In the genomic region with DNA sequence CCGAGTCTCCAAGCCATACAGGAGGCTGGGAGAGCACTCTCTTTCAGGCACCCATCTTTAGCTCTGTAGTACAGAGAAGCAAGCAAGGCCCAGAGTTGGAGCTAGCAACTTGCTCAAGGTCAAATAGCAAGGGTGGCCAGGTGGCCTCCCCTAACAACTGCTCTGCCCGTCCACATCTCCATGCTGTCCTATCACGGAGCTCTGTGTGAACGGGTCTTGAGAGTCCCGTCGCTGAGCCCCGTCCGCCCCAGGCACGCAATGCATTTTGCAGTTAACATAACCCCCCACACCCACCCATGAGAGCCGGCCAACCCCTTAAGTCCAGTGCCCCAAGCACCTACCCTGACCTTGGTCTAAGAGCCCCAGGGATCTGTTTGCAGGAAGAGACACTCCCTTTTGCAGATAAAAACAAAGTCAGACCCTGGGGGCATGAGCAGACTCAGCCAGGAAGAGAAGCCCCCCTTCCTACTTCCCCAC, we compare ENCODE assay signal across 8 cellular contexts. TPM values are rescaled to one million over a fixed set of nuclear protein-coding genes. Genes with fewer than 3 reads are reported as not detected.
DNase-seq lines count a peak whose midpoint lies in the region; ATAC-seq and TF ChIP-seq lines count a peak whose summit lies in the region.

No MANE protein-coding gene starts in this region.

- H3K4me1 Mint-ChIP-seq in endodermal cell = peaks cover 22% of the 10 kb centered on the region

- H3K79me2 ChIP-seq in PC-9 (ENCODE audit: low read depth) = peaks cover 49% of the 10 kb centered on the region

- no peaks in the 10 kb centered on the region for H3K9me3 ChIP-seq in PC-9 (ENCODE audit: insufficient read depth, low read depth)
- no peaks in the 10 kb centered on the region for H3K9me3 ChIP-seq in endodermal cell (ENCODE audit: control insufficient read depth, low read length)
- H3K9me3 ChIP-seq in neuronal stem cell (replicated peaks in 1 of 2; ENCODE audit: control insufficient read depth in 2 of 2, insufficient read depth in 1 of 2, low read depth in 1 of 2, low read length in 2 of 2) = no peaks in the 10 kb centered on the region

- peaks cover 23% of the 10 kb centered on the region for H3K79me1 ChIP-seq in neuronal stem cell (ENCODE audit: low read depth, low read length)

- peak overlapping the region; percentile 99 for H3K4me3 ChIP-seq in PC-9
- H3K4me3 ChIP-seq in endodermal cell (ENCODE audit: low read length) = peak overlapping the region; percentile 99
- H3K4me3 ChIP-seq in neuronal stem cell (ENCODE audit: low read length in 2 of 2) = peak overlapping the region; percentile 90 to 92

- H3K9ac ChIP-seq in endodermal cell (ENCODE audit: extremely low read depth, low read length, poor library complexity, severe bottlenecking) (peak overlapping the region; percentile 100), neuronal stem cell (ENCODE audit: low read depth, low read length, poor library complexity) (peak overlapping the region; percentile 92)

- H2AFZ ChIP-seq in PC-9 = no peak overlapping the region
- peak overlapping the region; percentile 90 for H2AFZ ChIP-seq in neuronal stem cell (ENCODE audit: low read length)

- POLR2A ChIA-PET in PC-9 (lab: Charles Lee; ENCODE audit: unreplicated experiment) = interaction anchor here (0.5 to 0.6 kb wide), 3 partner anchors 72 to 146 kb away, joined by 3 to 11 read pairs (median 5); no protein-coding TSS in a partner anchor

- ATAC-seq in GM19035 (IDR thresholded peaks at IDR 0.05; ENCODE audit: unreplicated experiment) (no peak), GM21360 (IDR thresholded peaks at IDR 0.05; ENCODE audit: unreplicated experiment) (no peak)

- H3K18ac ChIP-seq in neuronal stem cell (ENCODE audit: low read length) = peak overlapping the region; percentile 99

- H2BK5ac ChIP-seq in neuronal stem cell (ENCODE audit: low read length) = no peak overlapping the region

- peak overlapping the region; percentile 96 for H3K4me3 Mint-ChIP-seq in endodermal cell

- H3K4ac ChIP-seq in neuronal stem cell (ENCODE audit: low read length) = no peak overlapping the region

- TF ChIP-seq CTCF in GM10266 (IDR thresholded peaks at IDR 0.05; ENCODE audit: control insufficient read depth, insufficient read depth, low read depth, missing control alignments) (no peak), PC-9 (conservative IDR thresholded peaks at IDR 0.05) (no peak), endodermal cell (conservative IDR thresholded peaks at IDR 0.05) (no peak)

- peaks cover 32% of the 10 kb centered on the region for H4K20me1 ChIP-seq in PC-9 (ENCODE audit: insufficient read depth)

- peaks cover 21% of the 10 kb centered on the region for H3K36me3 Mint-ChIP-seq in endodermal cell (ENCODE audit: low read depth)

- no peaks in the 10 kb centered on the region for H3K9me2 ChIP-seq in PC-9 (ENCODE audit: insufficient read depth)

- intact Hi-C loops in PC-9 (cut with micrococcal nuclease; ENCODE audit: unreplicated experiment) = loop anchor here (5.0 to 10.0 kb wide), 2 partner anchors 287 to 469 kb away; partner anchors contain the start of gene UIMC1

- peak overlapping the region; percentile 79 for H3K27ac ChIP-seq in PC-9
- H3K27ac ChIP-seq in endodermal cell (ENCODE audit: low read depth, low read length) = peak overlapping the region; percentile 100
- no peak overlapping the region for H3K27ac ChIP-seq in neuronal stem cell (replicated peaks; ENCODE audit: low read length)

- DNase-seq in GM10266 (ENCODE audit: extremely low spot score) = peak; percentile 30
- DNase-seq in PC-9 = no peak
- peak; percentile 56 for DNase-seq in endodermal cell
- no peak for DNase-seq in neuronal stem cell (ENCODE audit: low spot score)
- no peak for DNase-seq in superior temporal gyrus (ENCODE audit: extremely low spot score)
- no peak for DNase-seq in SK-N-DZ (ENCODE audit: low spot score)

- no peaks in the 10 kb centered on the region for H3K27me3 ChIP-seq in PC-9 (ENCODE audit: insufficient read depth, low read depth)
- H3K27me3 ChIP-seq in endodermal cell (ENCODE audit: control insufficient read depth, insufficient read depth, low read length, poor library complexity, severe bottlenecking) = no peaks in the 10 kb centered on the region
- no peaks in the 10 kb centered on the region for H3K27me3 ChIP-seq in neuronal stem cell (ENCODE audit: control insufficient read depth in 3 of 3, insufficient read depth in 3 of 3, low read depth in 1 of 3, low read length in 3 of 3)

- peaks cover 21% of the 10 kb centered on the region for H3F3A ChIP-seq in PC-9 (ENCODE audit: insufficient read depth, low read depth)

- peak overlapping the region; percentile 90 for H2BK120ac ChIP-seq in neuronal stem cell (ENCODE audit: low read depth, low read length)

- no peak overlapping the region for H4K8ac ChIP-seq in neuronal stem cell (ENCODE audit: low read depth, low read length)

- H3K9me3 Mint-ChIP-seq in endodermal cell = no peaks in the 10 kb centered on the region

- peak overlapping the region; percentile 26 for H2AK5ac ChIP-seq in neuronal stem cell (ENCODE audit: low read depth, low read length)

- CTCF ChIA-PET in PC-9 (lab: Charles Lee) = interaction anchor here (1.0 kb wide), 1 partner anchor 119 kb away, joined by 6 read pairs; no protein-coding TSS in a partner anchor

- 0 out of 2 replicates have a peak, but pooled peaks cover 3% of the 10 kb centered on the region for H3K36me3 ChIP-seq in PC-9 (ENCODE audit: low read depth)
- peaks cover 41% of the 10 kb centered on the region for H3K36me3 ChIP-seq in endodermal cell (ENCODE audit: control insufficient read depth, insufficient read depth, low read length)
- H3K36me3 ChIP-seq in neuronal stem cell (replicated peaks in 1 of 2; ENCODE audit: control insufficient read depth in 2 of 2, insufficient read depth in 2 of 2, low read length in 2 of 2) = peaks cover 18 to 42% of the 10 kb centered on the region in 2 donors

- peak overlapping the region; percentile 99 for H3K27ac Mint-ChIP-seq in endodermal cell

- H3K4me1 ChIP-seq in PC-9 (replicated peaks; ENCODE audit: insufficient read depth) = peaks cover 17% of the 10 kb centered on the region
- peaks cover 10% of the 10 kb centered on the region for H3K4me1 ChIP-seq in endodermal cell (ENCODE audit: control insufficient read depth, insufficient read depth, low read length)
- H3K4me1 ChIP-seq in neuronal stem cell (ENCODE audit: control insufficient read depth in 2 of 2, insufficient read depth in 1 of 2, low read depth in 1 of 2, low read length in 2 of 2) = peaks cover 5 to 19% of the 10 kb centered on the region in 2 donors

- no peak overlapping the region for H2BK15ac ChIP-seq in neuronal stem cell (ENCODE audit: low read length)

- H3K23ac ChIP-seq in neuronal stem cell (ENCODE audit: low read depth, low read length, poor library complexity) = no peak overlapping the region

- H2BK12ac ChIP-seq in neuronal stem cell (ENCODE audit: low read length) = no peak overlapping the region

- H4K91ac ChIP-seq in neuronal stem cell (ENCODE audit: low read depth, low read length, poor library complexity) = no peak overlapping the region

- no peaks in the 10 kb centered on the region for H3K27me3 Mint-ChIP-seq in endodermal cell (ENCODE audit: insufficient read depth)

- peak overlapping the region; percentile 89 for H3K4me2 ChIP-seq in PC-9
- H3K4me2 ChIP-seq in neuronal stem cell (ENCODE audit: insufficient read depth, low read length, poor library complexity, severe bottlenecking) = peak overlapping the region; percentile 85

- TSS peak; percentile 57 for BruUV-seq in PC-9 (replicated peaks; lab: Mats Ljungman, UMichigan)

- no peak overlapping the region for H3K14ac ChIP-seq in neuronal stem cell (ENCODE audit: low read length)

- 3 to 13% methylated on average over 6 to 10 of the region's 10 CpGs for WGBS in endodermal cell (ENCODE audit: insufficient coverage in 1 of 2, insufficient read length in 1 of 2), 2 experiments
- no CpG with 5 or more reads among the region's 10 CpGs for WGBS in neuronal stem cell (ENCODE audit: extremely low coverage in 2 of 2, insufficient read length in 2 of 2, insufficient replicate concordance in 1 of 2), 2 donors

RNA-seq across cellular contexts. Expression of gene RNF44, which starts 1.5 kb away (rescaled TPM):
- total RNA-seq in PC-9 (2021) (87.4 and 94.2 TPM in 2 replicates), endodermal cell (100 to 1,000 TPM; 150 to 173 TPM)
- polyA plus RNA-seq in endodermal cell (2013, experiment 1 of 2) = 123 TPM
- 111 TPM for polyA plus RNA-seq in endodermal cell (2013, experiment 2 of 2)
- polyA plus RNA-seq in neuronal stem cell (2013, experiment 1 of 2) = 77.9 TPM
- polyA plus RNA-seq in neuronal stem cell (2013, experiment 2 of 2) = 78.0 TPM
- polyA plus RNA-seq in SK-N-DZ (2014; cell fraction: cytosol; rRNA removed) = 35.7 and 40.3 TPM in 2 replicates
- 121 and 159 TPM in 2 replicates for polyA plus RNA-seq in SK-N-DZ (2014; cell fraction: nucleus; rRNA removed)

RNA-seq across cellular contexts. Expression of gene CDHR2, which starts 13.4 kb away (rescaled TPM):
- total RNA-seq in PC-9 (2021) (not detected in 2 replicates), endodermal cell (under 1 TPM; 0.37 to 0.89 TPM)
- not detected for polyA plus RNA-seq in endodermal cell (2013, experiment 1 of 2)
- not detected for polyA plus RNA-seq in endodermal cell (2013, experiment 2 of 2)
- 0.01 TPM for polyA plus RNA-seq in neuronal stem cell (2013, experiment 1 of 2)
- 0.01 TPM for polyA plus RNA-seq in neuronal stem cell (2013, experiment 2 of 2)
- polyA plus RNA-seq in SK-N-DZ (2014; cell fraction: cytosol; rRNA removed) = 0.24 and 0.45 TPM in 2 replicates
- polyA plus RNA-seq in SK-N-DZ (2014; cell fraction: nucleus; rRNA removed) = 0.33 and 1.3 TPM in 2 replicates

Comparison
In these comparisons a context has a peak if more than half of its experiments do, and no peak if none do; other contexts are left out.
1. DNase-seq: peak in GM10266 (single experiment) and endodermal cell (single experiment); none in PC-9 (0 of 2), neuronal stem cell (single experiment), superior temporal gyrus (single experiment) and SK-N-DZ (single experiment).
2. Peak in every context shown above with its lines, with median percentiles within 50 percentile points of each other: H3K4me3 ChIP-seq.